In genomic region chr18:26090130-26091046, GRCh38 we compare ENCODE assay signal across 8 cellular contexts. TPM values are rescaled to one million over a fixed set of nuclear protein-coding genes. Genes with fewer than 3 reads are reported as not detected.
DNase-seq lines count a peak whose midpoint lies in the region; ATAC-seq and TF ChIP-seq lines count a peak whose summit lies in the region.

TSS of gene SS18 (minus strand) at chr18:26090613. CDS start at chr18:26090569, 44 bp downstream.

- peak; percentile 83 to 95 (median 86) for DNase-seq in CD4-positive, CD25-positive, alpha-beta regulatory T cell
- DNase-seq in NCI-H82 treated with DMSO at 0.1 percent for 48 hours (lab: John Stamatoyannopoulos, UW; ENCODE audit: unreplicated experiment) (peak; percentile 67), lower lobe of right lung (peak; percentile 95)
- DNase-seq in activated CD8-positive, alpha-beta T cell treated with anti-CD3 and anti-CD28 coated beads, Interleukin-2, amount 10 ng/mL, durations not matched to agents 7 days and 5 days, result peak; percentile 94
- peak; percentile 79 to 89 (median 81) for DNase-seq in stimulated activated CD4-positive, alpha-beta T cell treated with anti-CD3 and anti-CD28 coated beads, TNF-alpha, amount 100 ng/mL, for 24 hours (ENCODE audit: low read depth in 3 of 3)

- WGBS in ectodermal cell, 2 experiments, result 0% methylated on average over 89 of the region's 89 CpGs

- peak within 1 kb of the TSS; percentile 90 for H3K4me3 ChIP-seq in CD4-positive, CD25-positive, alpha-beta regulatory T cell (ENCODE audit: low read depth, low read length)
- H3K4me3 ChIP-seq in ectodermal cell (ENCODE audit: insufficient read depth, low read depth, low read length), result peak within 1 kb of the TSS; percentile 99
- H3K4me3 ChIP-seq in lower lobe of right lung, result peak within 1 kb of the TSS; percentile 88

- H3K4me1 ChIP-seq in CD4-positive, CD25-positive, alpha-beta regulatory T cell (ENCODE audit: control insufficient read depth, insufficient read depth, low read length, poor library complexity, severe bottlenecking), result peaks cover 35% of the 10 kb centered on the region
- H3K4me1 ChIP-seq in ectodermal cell (ENCODE audit: control insufficient read depth, insufficient read depth, low read length) (peaks cover 11% of the 10 kb centered on the region), lower lobe of right lung (peaks cover 34% of the 10 kb centered on the region)

- no peaks in the 10 kb centered on the region for H3K9me3 ChIP-seq in CD4-positive, CD25-positive, alpha-beta regulatory T cell (ENCODE audit: control insufficient read depth in 2 of 2, low read length in 2 of 2)
- H3K9me3 ChIP-seq in ectodermal cell (ENCODE audit: control insufficient read depth, low read length), result no peaks in the 10 kb centered on the region
- no peaks in the 10 kb centered on the region for H3K9me3 ChIP-seq in lower lobe of right lung

- H3K4me3 Mint-ChIP-seq in CD4-positive, CD25-positive, alpha-beta regulatory T cell, result peak within 1 kb of the TSS; percentile 97 to 99 (median 98)
- H3K4me3 Mint-ChIP-seq in activated CD8-positive, alpha-beta T cell treated with anti-CD3 and anti-CD28 coated beads, Interleukin-2, amount 10 ng/mL, durations not matched to agents 7 days and 5 days, result peak within 1 kb of the TSS; percentile 88

- H3K27ac ChIP-seq in CD4-positive, CD25-positive, alpha-beta regulatory T cell (ENCODE audit: insufficient read depth, low read length, poor library complexity, severe bottlenecking), result peak within 1 kb of the TSS; percentile 91
- H3K27ac ChIP-seq in ectodermal cell (ENCODE audit: insufficient read depth, low read depth, low read length, poor library complexity, severe bottlenecking) (peak within 1 kb of the TSS; percentile 97), lower lobe of right lung (peak within 1 kb of the TSS; percentile 96)

- H3K9me3 Mint-ChIP-seq in CD4-positive, CD25-positive, alpha-beta regulatory T cell, result no peaks in the 10 kb centered on the region
- H3K9me3 Mint-ChIP-seq in activated CD8-positive, alpha-beta T cell treated with anti-CD3 and anti-CD28 coated beads, Interleukin-2, amount 10 ng/mL, durations not matched to agents 7 days and 5 days (ENCODE audit: insufficient read depth), result no peaks in the 10 kb centered on the region

- H3K27me3 ChIP-seq in CD4-positive, CD25-positive, alpha-beta regulatory T cell (ENCODE audit: control insufficient read depth, insufficient read depth, low read length), result no peaks in the 10 kb centered on the region
- no peaks in the 10 kb centered on the region for H3K27me3 ChIP-seq in ectodermal cell (ENCODE audit: control insufficient read depth, insufficient read depth, low read length, poor library complexity, severe bottlenecking)
- no peaks in the 10 kb centered on the region for H3K27me3 ChIP-seq in lower lobe of right lung (ENCODE audit: low read depth)

- intact Hi-C loops in lower lobe of right lung (cut with DNase I), result no loop called here

- H3K27me3 Mint-ChIP-seq in CD4-positive, CD25-positive, alpha-beta regulatory T cell, result peaks cover 4% of the 10 kb centered on the region
- H3K27me3 Mint-ChIP-seq in activated CD8-positive, alpha-beta T cell treated with anti-CD3 and anti-CD28 coated beads, Interleukin-2, amount 10 ng/mL, durations not matched to agents 7 days and 5 days (ENCODE audit: low read depth), result no peaks in the 10 kb centered on the region

- TF ChIP-seq CTCF in lower lobe of right lung (IDR thresholded peaks at IDR 0.05), result no peak

- POLR2A ChIA-PET in activated CD8-positive, alpha-beta T cell treated with anti-CD3 and anti-CD28 coated beads, Interleukin-2, amount 10 ng/mL, durations not matched to agents 7 days and 5 days (lab: Charles Lee), result interaction anchor here (0.7 kb wide), 1 partner anchor 15 kb away, joined by 3 read pairs; no protein-coding TSS in a partner anchor

- CTCF ChIA-PET in activated CD8-positive, alpha-beta T cell treated with anti-CD3 and anti-CD28 coated beads, Interleukin-2, amount 10 ng/mL, durations not matched to agents 7 days and 5 days (lab: Charles Lee), result no interaction called here

- H3K36me3 ChIP-seq in CD4-positive, CD25-positive, alpha-beta regulatory T cell (ENCODE audit: control insufficient read depth, insufficient read depth, low read length), result peaks cover 15% of the 10 kb centered on the region
- H3K36me3 ChIP-seq in ectodermal cell (ENCODE audit: control insufficient read depth, insufficient read depth, low read length) (no peaks in the 10 kb centered on the region), lower lobe of right lung (peaks cover 18% of the 10 kb centered on the region)

- H3K4me1 Mint-ChIP-seq in CD4-positive, CD25-positive, alpha-beta regulatory T cell, result peaks cover 26 to 44% (median 35%) of the 10 kb centered on the region in 4 donors
- peaks cover 29% of the 10 kb centered on the region for H3K4me1 Mint-ChIP-seq in activated CD8-positive, alpha-beta T cell treated with anti-CD3 and anti-CD28 coated beads, Interleukin-2, amount 10 ng/mL, durations not matched to agents 7 days and 5 days (ENCODE audit: low read depth)

- peak; percentile 85 to 88 for ATAC-seq in CD4-positive, CD25-positive, alpha-beta regulatory T cell (ENCODE audit: low read depth in 2 of 2)
- ATAC-seq in GM19438 (IDR thresholded peaks at IDR 0.05; ENCODE audit: low read depth, unreplicated experiment) (peak; percentile 71), HG03575 (IDR thresholded peaks at IDR 0.05; ENCODE audit: extremely low read depth, insufficient number of reproducible peaks, low FRiP score, unreplicated experiment) (peak; percentile 37), lower lobe of right lung (peak; percentile 98)
- ATAC-seq in activated CD8-positive, alpha-beta T cell treated with anti-CD3 and anti-CD28 coated beads, Interleukin-2, amount 10 ng/mL, durations not matched to agents 7 days and 5 days, result peak; percentile 88

- peaks cover 10% of the 10 kb centered on the region for H3K36me3 Mint-ChIP-seq in CD4-positive, CD25-positive, alpha-beta regulatory T cell
- peaks cover 23% of the 10 kb centered on the region for H3K36me3 Mint-ChIP-seq in activated CD8-positive, alpha-beta T cell treated with anti-CD3 and anti-CD28 coated beads, Interleukin-2, amount 10 ng/mL, durations not matched to agents 7 days and 5 days (ENCODE audit: low read depth)

- H3K27ac Mint-ChIP-seq in CD4-positive, CD25-positive, alpha-beta regulatory T cell, result peak within 1 kb of the TSS; percentile 97 to 98 (median 98)
- H3K27ac Mint-ChIP-seq in activated CD8-positive, alpha-beta T cell treated with anti-CD3 and anti-CD28 coated beads, Interleukin-2, amount 10 ng/mL, durations not matched to agents 7 days and 5 days, result peak within 1 kb of the TSS; percentile 94

RNA-seq across cellular contexts. Expression of gene SS18, which starts in this region (rescaled TPM):
- total RNA-seq in CD4-positive, CD25-positive, alpha-beta regulatory T cell, result 58.3 TPM
- 10 to 100 TPM; 39.8 to 60.0 (median 43.7) TPM for polyA plus RNA-seq in CD4-positive, CD25-positive, alpha-beta regulatory T cell
- total RNA-seq in activated CD8-positive, alpha-beta T cell treated with anti-CD3 and anti-CD28 coated beads, Interleukin-2, amount 10 ng/mL, durations not matched to agents 7 days and 5 days, result 10 to 100 TPM; 59.3 to 64.5 TPM
- 103 TPM for polyA plus RNA-seq in ectodermal cell (2013, experiment 1 of 4)
- 99.1 TPM for polyA plus RNA-seq in ectodermal cell (2013, experiment 2 of 4)
- 75.9 TPM for polyA plus RNA-seq in ectodermal cell (2013, experiment 3 of 4)
- polyA plus RNA-seq in ectodermal cell (2013, experiment 4 of 4), result 82.0 TPM
- total RNA-seq in lower lobe of right lung, result 57.1 TPM

Comparison
In these comparisons a context has a peak if more than half of its experiments do, and no peak if none do; other contexts are left out.
1. Peak in every context shown above with its lines: DNase-seq, ATAC-seq, H3K4me3 ChIP-seq and H3K27ac ChIP-seq.
2. ATAC-seq: peak in every context shown above with its lines; median percentile 98 in lower lobe of right lung; 88 in activated CD8-positive, alpha-beta T cell treated with anti-CD3 and anti-CD28 coated beads, Interleukin-2, amount 10 ng/mL, durations not matched to agents 7 days and 5 days; 86 in CD4-positive, CD25-positive, alpha-beta regulatory T cell; 71 in GM19438; 37 in HG03575.